Comparison of ENCODE assay signal across 8 cellular contexts in genomic region chr17:16439867-16440351, GRCh38. TPM values are rescaled to one million over a fixed set of nuclear protein-coding genes. Genes with fewer than 3 reads are reported as not detected.
A peak's percentile ranks its signal among the peaks of the same experiment; 100 is the strongest.
DNase-seq lines count a peak whose midpoint lies in the region; ATAC-seq, FAIRE-seq and TF ChIP-seq lines count a peak whose summit lies in the region.

No MANE protein-coding gene starts in this region.

- H3K27ac ChIP-seq in coronary artery = peak overlapping the region in 1 of 2 donors; percentile 85

- no peaks in the 10 kb centered on the region for H3K36me3 Mint-ChIP-seq in naive B cell

- peak overlapping the region; percentile 98 to 100 (median 99) for H3K4me3 Mint-ChIP-seq in naive B cell

- H3K9me3 Mint-ChIP-seq in naive B cell = no peaks in the 10 kb centered on the region

- peaks cover 46 to 68% (median 63%) of the 10 kb centered on the region in 3 donors for H3K4me1 Mint-ChIP-seq in naive B cell

- peak overlapping the region; percentile 81 for H3K4me3 ChIP-seq in coronary artery

- FAIRE-seq in GM12892 (lab: Jason Lieb, UNC) = peak; percentile 91

- DNase-seq in GM12892 (ENCODE audit: insufficient read length) (no peak), OCI-M1 (lab: John Stamatoyannopoulos, UW) (peak; percentile 30), coronary artery (ENCODE audit: low spot score) (no peak), naive B cell (peak; percentile 38), mesenteric fat pad (ENCODE audit: low spot score) (no peak), NCI-H146 (lab: John Stamatoyannopoulos, UW) (no peak), amygdala (lab: John Stamatoyannopoulos, UW) (no peak)

- no peak for TF ChIP-seq CTCF in coronary artery (IDR thresholded peaks at IDR 0.05)

- TF ChIP-seq POLR2A in GM12892 (IDR thresholded peaks at IDR 0.05; ENCODE audit: low read depth, low read length) = peak; percentile 64; the same call in 1 of the 2 replicates

- H3K27ac Mint-ChIP-seq in naive B cell = peak overlapping the region; percentile 77 to 100 (median 98)

- ATAC-seq in naive B cell (ENCODE audit: low read depth in 2 of 2) = peak; percentile 31 to 47
- no peak for ATAC-seq in GM21619 (IDR thresholded peaks at IDR 0.05; ENCODE audit: unreplicated experiment)

- H3K27me3 Mint-ChIP-seq in naive B cell = no peaks in the 10 kb centered on the region

RNA-seq across cellular contexts. Expression of gene TRPV2, which starts 24.5 kb away (rescaled TPM):
- polyA plus RNA-seq in GM12892 (2012; ENCODE audit: missing spikeins) = 34.6 TPM
- 10 to 100 TPM; 36.2 to 59.9 (median 44.0) TPM for polyA plus RNA-seq in naive B cell (ENCODE audit: low read depth in 6 of 6)
- total RNA-seq in mesenteric fat pad = 43.7 TPM

RNA-seq across cellular contexts. Expression of gene LRRC75A, which starts 52.1 kb away (rescaled TPM):
- polyA plus RNA-seq in GM12892 (2012; ENCODE audit: missing spikeins) = 1.1 TPM
- 1 to 10 TPM in 3 of 6 donors, under 1 TPM in 3; 0.21 to 1.9 (median 1.1) TPM for polyA plus RNA-seq in naive B cell (ENCODE audit: low read depth in 6 of 6)
- total RNA-seq in mesenteric fat pad = 3.1 TPM

RNA-seq across cellular contexts. Expression of gene UBB, which starts 59.0 kb away (rescaled TPM):
- 1,747 TPM for polyA plus RNA-seq in GM12892 (2012; ENCODE audit: missing spikeins)
- 1,000 to 10,000 TPM; 2,209 to 2,817 (median 2,696) TPM for polyA plus RNA-seq in naive B cell (ENCODE audit: low read depth in 6 of 6)
- 967 TPM for total RNA-seq in mesenteric fat pad

Comparison
In these comparisons a context has a peak if more than half of its experiments do, and no peak if none do; other contexts are left out.
1. DNase-seq: peak in OCI-M1 (single experiment) and naive B cell (single experiment); none in GM12892 (single experiment), coronary artery (single experiment), mesenteric fat pad (single experiment), NCI-H146 (single experiment) and amygdala (0 of 56).